Comparison of ENCODE assay signal across 24 cellular contexts in the genomic region with DNA sequence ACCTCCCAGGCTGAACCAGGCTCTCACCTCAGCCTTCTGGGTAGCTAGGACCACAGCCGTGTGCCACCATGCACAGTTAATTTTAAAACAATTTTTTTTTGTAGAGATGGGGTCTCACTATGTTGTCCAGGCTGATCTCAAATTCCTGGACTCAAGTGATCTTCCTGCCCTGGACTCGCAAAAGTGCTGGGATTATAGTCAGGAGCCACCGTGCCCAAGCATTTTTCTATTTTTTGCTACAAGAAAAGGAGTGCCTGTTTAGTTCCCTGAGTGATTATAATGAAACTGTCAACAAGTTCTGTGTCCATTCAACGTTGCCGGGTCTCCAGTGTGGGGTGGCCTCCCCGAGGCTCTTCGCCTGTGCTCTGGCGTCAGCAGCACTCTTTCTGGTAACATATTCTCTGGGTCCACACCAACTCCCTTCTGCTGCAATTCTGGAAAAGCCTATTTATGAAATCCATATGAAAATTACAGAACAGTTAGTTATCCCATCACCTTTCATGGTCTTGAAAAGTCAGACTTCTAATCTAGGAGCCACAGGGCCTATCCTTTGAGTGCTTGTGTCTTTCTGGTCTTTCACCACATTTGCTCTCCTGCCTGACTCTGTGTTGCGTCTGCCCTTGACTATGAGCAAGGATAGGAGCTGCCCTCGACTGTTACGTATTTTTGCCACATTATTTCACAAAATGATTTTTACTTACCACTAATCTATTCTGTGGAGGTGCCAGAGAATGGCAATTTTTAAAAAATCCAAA.
DNase-seq lines count a peak whose midpoint lies in the region; TF ChIP-seq lines count a peak whose summit lies in the region.
"Had no signal": no experiment of that assay in that cellular context is flagged by ENCODE, and none has a peak within 500 bp of the region (broad histone marks: within the 10 kb centered on the region; RNA-seq: fewer than 3 reads in every experiment).

No MANE protein-coding gene starts in this region.

- no peak overlapping the region for H3K27ac ChIP-seq in ACC112 (ENCODE audit: low read depth, low read length)
- H3K27ac ChIP-seq in esophagus muscularis mucosa (replicated peaks in 1 of 4), result no peak overlapping the region
- H3K27ac ChIP-seq in esophagus squamous epithelium, result no peak overlapping the region

- no peak for TF ChIP-seq POLR2A in esophagus muscularis mucosa (IDR thresholded peaks at IDR 0.05; ENCODE audit: low read depth)
- TF ChIP-seq POLR2A in esophagus squamous epithelium (IDR thresholded peaks at IDR 0.05), result no peak

- no peaks in the 10 kb centered on the region for H3K27me3 ChIP-seq in ACC112 (ENCODE audit: insufficient read depth, low read length)
- H3K27me3 ChIP-seq in esophagus muscularis mucosa, result peaks cover 0 to 21% (median 0%) of the 10 kb centered on the region in 4 donors
- no peaks in the 10 kb centered on the region for H3K27me3 ChIP-seq in BE2C
- peaks cover 0 to 28% (median 0%) of the 10 kb centered on the region in 4 donors for H3K27me3 ChIP-seq in esophagus squamous epithelium

- H3K4me3 Mint-ChIP-seq in HFFc6, result peak overlapping the region; percentile 3; the same call in 1 of the 2 replicates
- H3K4me3 Mint-ChIP-seq in dendritic cell treated with granulocyte-macrophage colony-stimulating factor and Interleukin-4, amounts not matched to agents 40 ng/mL and 50 ng/mL, for 4 days, result no peak overlapping the region
- H3K4me3 Mint-ChIP-seq: B cell, H9, T-helper 17 cell had no signal

- no peaks in the 10 kb centered on the region for H3K79me2 ChIP-seq in ACC112 (ENCODE audit: control insufficient read depth, insufficient read depth, low read length, unreplicated experiment)

- no peak overlapping the region for H3K4me3 ChIP-seq in ACC112 (ENCODE audit: low read depth, low read length)
- H3K4me3 ChIP-seq in esophagus muscularis mucosa, result no peak overlapping the region
- H3K4me3 ChIP-seq in BE2C (ENCODE audit: low read depth, low read length), result no peak overlapping the region
- no peak overlapping the region for H3K4me3 ChIP-seq in esophagus squamous epithelium
- H3K4me3 ChIP-seq: GM12878 had no signal

- H3K27me3 Mint-ChIP-seq in HFFc6 (ENCODE audit: insufficient read depth), result peaks cover 2% of the 10 kb centered on the region
- no peaks in the 10 kb centered on the region for H3K27me3 Mint-ChIP-seq in dendritic cell treated with granulocyte-macrophage colony-stimulating factor and Interleukin-4, amounts not matched to agents 40 ng/mL and 50 ng/mL, for 4 days

- peak overlapping the region; percentile 12 for H2AFZ ChIP-seq in ACC112 (ENCODE audit: low read length, unreplicated experiment)

- H3K36me3 Mint-ChIP-seq in HFFc6 (ENCODE audit: low read depth), result no peaks in the 10 kb centered on the region
- H3K36me3 Mint-ChIP-seq in dendritic cell treated with granulocyte-macrophage colony-stimulating factor and Interleukin-4, amounts not matched to agents 40 ng/mL and 50 ng/mL, for 4 days (ENCODE audit: low read depth), result no peaks in the 10 kb centered on the region

- H3K27ac Mint-ChIP-seq in HFFc6, result no peak overlapping the region
- H3K27ac Mint-ChIP-seq in dendritic cell treated with granulocyte-macrophage colony-stimulating factor and Interleukin-4, amounts not matched to agents 40 ng/mL and 50 ng/mL, for 4 days, result peak overlapping the region; percentile 27
- H3K27ac Mint-ChIP-seq: B cell, H9, T-helper 17 cell had no signal

- intact Hi-C loops in dendritic cell treated with granulocyte-macrophage colony-stimulating factor and Interleukin-4, amounts not matched to agents 40 ng/mL and 50 ng/mL, for 4 days (cut with micrococcal nuclease), result no loop called here
- intact Hi-C loops in esophagus muscularis mucosa (cut with DNase I), result no loop called here
- intact Hi-C loops in esophagus squamous epithelium (cut with DNase I), result no loop called here

- TF ChIP-seq CTCF in HFFc6 (IDR thresholded peaks at IDR 0.05) (no peak), esophagus muscularis mucosa (IDR thresholded peaks at IDR 0.05) (no peak), BE2C (IDR thresholded peaks at IDR 0.05; ENCODE audit: low read depth, low read length) (no peak), esophagus squamous epithelium (IDR thresholded peaks at IDR 0.05) (no peak)

- no peak for TF ChIP-seq EP300 in esophagus muscularis mucosa (IDR thresholded peaks at IDR 0.05)

- DNase-seq in HFFc6, result no peak
- peak; percentile 82 for DNase-seq in OCI-M1 (lab: John Stamatoyannopoulos, UW)
- DNase-seq in esophagus muscularis mucosa (ENCODE audit: extremely low spot score), result no peak
- DNase-seq in BE2C, result no peak
- DNase-seq in esophagus squamous epithelium (lab: John Stamatoyannopoulos, UW), result no peak
- DNase-seq: DMS79 treated with DMSO at 0.1 percent for 48 hours, H9, IMR-90, Kasumi-1, NCI-H1105, NCI-H146, NCI-H2029 treated with DMSO at 0.1 percent for 48 hours, NCI-H226, NCI-H510A treated with DMSO at 0.1 percent for 48 hours, NCI-H748 treated with DMSO at 0.1 percent for 48 hours, PC-3, RPMI8226, SHP77, SW 1271, T-helper 17 cell had no signal

- H3K4me1 Mint-ChIP-seq in HFFc6 (ENCODE audit: low read depth), result peaks cover 26% of the 10 kb centered on the region
- peaks cover 19% of the 10 kb centered on the region for H3K4me1 Mint-ChIP-seq in dendritic cell treated with granulocyte-macrophage colony-stimulating factor and Interleukin-4, amounts not matched to agents 40 ng/mL and 50 ng/mL, for 4 days (ENCODE audit: low read depth)
- H3K4me1 Mint-ChIP-seq: T-helper 17 cell had no signal

- no peaks in the 10 kb centered on the region for H3K9me3 Mint-ChIP-seq in HFFc6
- H3K9me3 Mint-ChIP-seq in dendritic cell treated with granulocyte-macrophage colony-stimulating factor and Interleukin-4, amounts not matched to agents 40 ng/mL and 50 ng/mL, for 4 days, result no peaks in the 10 kb centered on the region
- H3K9me3 Mint-ChIP-seq: H9 had no signal

- peaks cover 11% of the 10 kb centered on the region for H3K4me1 ChIP-seq in ACC112 (ENCODE audit: control insufficient read depth, insufficient read depth, low read length, unreplicated experiment)
- H3K4me1 ChIP-seq in esophagus muscularis mucosa, result peaks cover 0 to 10% (median 8%) of the 10 kb centered on the region in 4 donors
- H3K4me1 ChIP-seq in BE2C, result no peaks in the 10 kb centered on the region
- H3K4me1 ChIP-seq in esophagus squamous epithelium, result peaks cover 0 to 7% (median 3%) of the 10 kb centered on the region in 3 donors

- 92% methylated on average over 11 of the region's 11 CpGs for WGBS in esophagus muscularis mucosa
- WGBS in esophagus squamous epithelium, 2 donors, result 77 to 84% methylated on average over 11 of the region's 11 CpGs

- H3K36me3 ChIP-seq in ACC112 (ENCODE audit: insufficient read depth, low read length) (no peaks in the 10 kb centered on the region), esophagus muscularis mucosa (no peaks in the 10 kb centered on the region), BE2C (no peaks in the 10 kb centered on the region), esophagus squamous epithelium (no peaks in the 10 kb centered on the region)

- H3K9me3 ChIP-seq in esophagus muscularis mucosa, result no peaks in the 10 kb centered on the region
- no peaks in the 10 kb centered on the region for H3K9me3 ChIP-seq in BE2C
- no peaks in the 10 kb centered on the region for H3K9me3 ChIP-seq in esophagus squamous epithelium
